ENCODE assay signal across 32 cellular contexts in the genomic region with DNA sequence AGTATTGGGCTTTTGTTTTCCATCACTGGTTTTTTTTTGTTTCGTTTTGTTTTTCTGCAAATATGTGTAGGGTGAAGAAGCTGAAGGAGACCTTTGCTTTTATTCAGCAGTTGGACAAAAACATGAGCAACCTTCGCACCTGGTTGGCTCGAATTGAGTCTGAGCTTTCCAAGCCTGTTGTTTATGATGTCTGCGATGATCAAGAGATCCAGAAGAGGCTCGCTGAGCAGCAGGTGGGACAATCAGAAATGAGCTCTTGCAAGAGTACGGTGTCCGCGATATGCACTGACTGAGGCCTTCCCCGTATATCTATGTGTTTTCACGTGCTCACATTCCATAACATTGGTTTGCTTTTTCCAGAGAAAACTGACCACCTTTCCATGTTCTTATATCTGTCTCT.
DNase-seq lines count a peak whose midpoint lies in the region; ATAC-seq, FAIRE-seq and TF ChIP-seq lines count a peak whose summit lies in the region.
"Had no signal": no experiment of that assay in that cellular context is flagged by ENCODE, and none has a peak within 500 bp of the region (broad histone marks: within the 10 kb centered on the region; RNA-seq: fewer than 3 reads in every experiment).

No MANE protein-coding gene starts in this region.

- no peak for TF ChIP-seq EP300 in GM12878 (IDR thresholded peaks at IDR 0.05; ENCODE audit: borderline replicate concordance in 1 of 2, control insufficient read depth in 1 of 2, low read depth in 2 of 2, low read length in 2 of 2)

- H3K36me3 Mint-ChIP-seq in stimulated activated naive B cell treated with anti-CD40 and anti-IgM and Interleukin-4, amounts not matched to agents 10 μg/mL and 1 μg/mL and 100 μg/mL, for 72 hours = peaks cover 0 to 4% of the 10 kb centered on the region in 2 donors
- peaks cover 22% of the 10 kb centered on the region for H3K36me3 Mint-ChIP-seq in nephron progenitor cell (ENCODE audit: low read depth)
- H3K36me3 Mint-ChIP-seq: activated naive CD8-positive, alpha-beta T cell had no signal

- H3K9me3 ChIP-seq in GM12878 (replicated peaks; ENCODE audit: control insufficient read depth, insufficient read depth, low read length) (no peaks in the 10 kb centered on the region), trophoblast cell (ENCODE audit: insufficient read depth, low read depth, low read length) (no peaks in the 10 kb centered on the region)
- H3K9me3 ChIP-seq: SJSA1, upper lobe of left lung had no signal

- no peak overlapping the region for H3K4ac ChIP-seq in trophoblast cell (ENCODE audit: low read depth, low read length)

- peaks cover 9 to 18% of the 10 kb centered on the region in 2 donors for H3K4me1 Mint-ChIP-seq in stimulated activated naive B cell treated with anti-CD40 and anti-IgM and Interleukin-4, amounts not matched to agents 10 μg/mL and 1 μg/mL and 100 μg/mL, for 72 hours
- peaks cover 40% of the 10 kb centered on the region for H3K4me1 Mint-ChIP-seq in nephron progenitor cell

- no peak overlapping the region for H2BK5ac ChIP-seq in trophoblast cell (ENCODE audit: low read depth, low read length, poor library complexity)

- H3K27me3 Mint-ChIP-seq in stimulated activated naive B cell treated with anti-CD40 and anti-IgM and Interleukin-4, amounts not matched to agents 10 μg/mL and 1 μg/mL and 100 μg/mL, for 72 hours = no peaks in the 10 kb centered on the region
- no peaks in the 10 kb centered on the region for H3K27me3 Mint-ChIP-seq in nephron progenitor cell (ENCODE audit: low read depth, poor library complexity)
- H3K27me3 Mint-ChIP-seq: activated CD4-positive, alpha-beta T cell treated with anti-CD3 and anti-CD28 coated beads, Interleukin-2, amount 10 ng/mL, durations not matched to agents 24 days and 14 days; activated naive CD8-positive, alpha-beta T cell; activated T-cell treated with anti-CD3 and anti-CD28 coated beads, Interleukin-2, amount 50 U/mL, for 24 hours had no signal

- BruUV-seq in GM12878 (replicated peaks; lab: Mats Ljungman, UMichigan) = no TSS peak

- H3K9ac ChIP-seq in KMS-11 = peak overlapping the region; percentile 18; the same call in 1 of the 2 replicates
- no peak overlapping the region for H3K9ac ChIP-seq in GM12878 (ENCODE audit: control insufficient read depth, insufficient read depth, low read length)
- no peak overlapping the region for H3K9ac ChIP-seq in trophoblast cell (ENCODE audit: low read length)

- H3K79me2 ChIP-seq in KMS-11 (ENCODE audit: insufficient read depth, low read depth) (peaks cover 11% of the 10 kb centered on the region; the same call in 1 of the 2 replicates), GM12878 (ENCODE audit: control insufficient read depth, insufficient read depth, low read length) (no peaks in the 10 kb centered on the region; the same call in none of the 2 replicates), trophoblast cell (ENCODE audit: control insufficient read depth, insufficient read depth, low read length, poor library complexity) (no peaks in the 10 kb centered on the region)

- no peak for ATAC-seq in GM12878
- no peak for ATAC-seq in stimulated activated naive B cell treated with anti-CD40 and anti-IgM and Interleukin-4, amounts not matched to agents 10 μg/mL and 1 μg/mL and 100 μg/mL, for 72 hours (replicated peaks)
- ATAC-seq in GM18873 (IDR thresholded peaks at IDR 0.05; ENCODE audit: low FRiP score, unreplicated experiment) = no peak
- ATAC-seq: esophagus mucosa, GM23338 had no signal

- H3K4me3 ChIP-seq in KMS-11 (IDR thresholded peaks at IDR 0.05; ENCODE audit: insufficient read depth, low read depth, low read length) = no peak overlapping the region
- H3K4me3 ChIP-seq in GM12878 = no peak overlapping the region
- H3K4me3 ChIP-seq in trophoblast cell (ENCODE audit: low read depth, low read length) = no peak overlapping the region
- H3K4me3 ChIP-seq: coronary artery, GM23338, SJSA1, upper lobe of left lung had no signal

- H3K4me3 Mint-ChIP-seq in stimulated activated naive B cell treated with anti-CD40 and anti-IgM and Interleukin-4, amounts not matched to agents 10 μg/mL and 1 μg/mL and 100 μg/mL, for 72 hours = no peak overlapping the region
- no peak overlapping the region for H3K4me3 Mint-ChIP-seq in nephron progenitor cell
- H3K4me3 Mint-ChIP-seq: activated CD4-positive, alpha-beta T cell treated with anti-CD3 and anti-CD28 coated beads, Interleukin-2, amount 10 ng/mL, durations not matched to agents 24 days and 14 days; activated naive CD8-positive, alpha-beta T cell; activated T-cell treated with anti-CD3 and anti-CD28 coated beads, Interleukin-2, amount 50 U/mL, for 24 hours; GM23338 had no signal

- no peak overlapping the region for H2AK5ac ChIP-seq in trophoblast cell (ENCODE audit: low read length)

- intact Hi-C loops in GM12878 (cut with micrococcal nuclease; ENCODE audit: unreplicated experiment) = no loop called here

- no peak overlapping the region for H3K23ac ChIP-seq in trophoblast cell (ENCODE audit: low read length)

- in situ Hi-C loops in GM12878 (cut with MboI) = no loop called here

- no peak overlapping the region for H4K8ac ChIP-seq in trophoblast cell (ENCODE audit: low read depth, low read length)

- RAD21 ChIA-PET in GM12878 (lab: Charles Lee; ENCODE audit: unreplicated experiment) = no interaction called here

- 98% methylated on average over 10 of the region's 10 CpGs for WGBS in GM12878 (ENCODE audit: insufficient coverage, insufficient replicate concordance, low lambda C conversion rate, missing lambda C conversion rate)
- WGBS in trophoblast cell (ENCODE audit: extremely low coverage, insufficient coverage, insufficient read length) = no CpG with 5 or more reads among the region's 10 CpGs

- no peak for TF ChIP-seq RAD21 in GM12878 (IDR thresholded peaks at IDR 0.05; ENCODE audit: insufficient read depth, low read depth, low read length)

- H3K4me2 ChIP-seq in KMS-11 = peak overlapping the region; percentile 48; the same call in 1 of the 2 replicates
- no peak overlapping the region for H3K4me2 ChIP-seq in GM12878 (ENCODE audit: control insufficient read depth, insufficient read depth)
- no peak overlapping the region for H3K4me2 ChIP-seq in trophoblast cell (ENCODE audit: low read length)
- H3K4me2 ChIP-seq: GM23338 had no signal

- no peak for TF ChIP-seq POLR2A in GM12878 (IDR thresholded peaks at IDR 0.05; ENCODE audit: low read depth, low read length)

- H3K36me3 ChIP-seq in KMS-11 (ENCODE audit: insufficient read depth) (no peaks in the 10 kb centered on the region), GM12878 (ENCODE audit: control insufficient read depth in 2 of 2, insufficient read depth in 2 of 2, low read length in 1 of 2) (peaks cover 3 to 4% of the 10 kb centered on the region in 2 experiments; a peak in 3 of 4 replicates), trophoblast cell (ENCODE audit: control insufficient read depth in 1 of 2, insufficient read depth in 2 of 2, low read length in 2 of 2) (peaks cover 0 to 5% of the 10 kb centered on the region in 2 experiments)
- H3K36me3 ChIP-seq: SJSA1 had no signal

- no peaks in the 10 kb centered on the region for H3K79me1 ChIP-seq in trophoblast cell (ENCODE audit: low read length)

- H2BK12ac ChIP-seq in trophoblast cell (ENCODE audit: low read length) = no peak overlapping the region

- no peaks in the 10 kb centered on the region for H3K9me3 Mint-ChIP-seq in stimulated activated naive B cell treated with anti-CD40 and anti-IgM and Interleukin-4, amounts not matched to agents 10 μg/mL and 1 μg/mL and 100 μg/mL, for 72 hours
- no peaks in the 10 kb centered on the region for H3K9me3 Mint-ChIP-seq in nephron progenitor cell
- H3K9me3 Mint-ChIP-seq: activated CD4-positive, alpha-beta T cell treated with anti-CD3 and anti-CD28 coated beads, Interleukin-2, amount 10 ng/mL, durations not matched to agents 24 days and 14 days; activated T-cell treated with anti-CD3 and anti-CD28 coated beads, Interleukin-2, amount 50 U/mL, for 24 hours; GM23338 had no signal

- CTCF ChIA-PET in GM12878 (lab: Yijun Ruan, JAX) = interaction anchor here (1.1 to 2.2 kb wide), 4 partner anchors 11 to 92 kb away, joined by 3 to 6 read pairs (median 4); a partner anchor contains a TSS

- no peak overlapping the region for H2BK120ac ChIP-seq in trophoblast cell (ENCODE audit: insufficient read depth, low read length, poor library complexity)

- H2AFZ ChIP-seq in KMS-11 (ENCODE audit: low read depth) (no peak overlapping the region), GM12878 (ENCODE audit: control insufficient read depth, low read depth, low read length) (no peak overlapping the region), trophoblast cell (ENCODE audit: insufficient read depth, low read length, poor library complexity) (no peak overlapping the region)
- H2AFZ ChIP-seq: GM23338 had no signal

- H4K12ac ChIP-seq in trophoblast cell (ENCODE audit: low read depth, low read length) = no peak overlapping the region

- H3K18ac ChIP-seq in trophoblast cell (ENCODE audit: low read length) = no peak overlapping the region

- FAIRE-seq in GM12878 (lab: Jason Lieb, UNC) = no peak
- FAIRE-seq: keratinocyte had no signal

- DNase-seq in NCI-H2227 (lab: John Stamatoyannopoulos, UW; ENCODE audit: unreplicated experiment) (peak; percentile 12), NCI-H2227 treated with DMSO at 0.1 percent for 48 hours (lab: John Stamatoyannopoulos, UW) (no peak), GM12878 (ENCODE audit: low read depth, low spot score) (no peak), trophoblast cell (no peak), nephron progenitor cell (no peak)
- DNase-seq in stimulated activated naive B cell treated with anti-CD40 and anti-IgM and Interleukin-4, amounts not matched to agents 10 μg/mL and 1 μg/mL and 100 μg/mL, for 72 hours = no peak
- DNase-seq: 8988T; activated CD4-positive, alpha-beta T cell treated with anti-CD3 and anti-CD28 coated beads, Interleukin-2, amount 10 ng/mL, durations not matched to agents 24 days and 14 days; activated effector memory CD4-positive, alpha-beta T cell treated with anti-CD3 and anti-CD28 coated beads, Interleukin-2, amount 50 U/mL, for 16 hours; activated T-cell treated with anti-CD3 and anti-CD28 coated beads, Interleukin-2, amount 50 U/mL, for 24 hours; aorta; glutamatergic neuron; NCI-H1092; NCI-H1694 treated with DMSO at 0.1 percent for 48 hours; NCI-H345; NCI-H748 treated with DMSO at 0.1 percent for 48 hours; nucleus accumbens; RPMI8226; stimulated activated CD4-positive, alpha-beta T cell treated with anti-CD3 and anti-CD28 coated beads, Interleukin-15, amount 100 ng/mL, for 24 hours; stimulated activated CD4-positive, alpha-beta T cell treated with anti-CD3 and anti-CD28 coated beads, Interleukin-4, amount 100 ng/mL, for 4 hours; T1000; upper lobe of left lung; WERI-Rb-1 had no signal

- POLR2A ChIA-PET in GM12878 (lab: Charles Lee) = interaction anchor here (0.6 kb wide), 1 partner anchor 771 kb away, joined by 4 read pairs; no protein-coding TSS in a partner anchor

- no peak overlapping the region for H4K91ac ChIP-seq in trophoblast cell (ENCODE audit: low read depth, low read length)

- H3K27ac ChIP-seq in KMS-11 (peak overlapping the region; percentile 73; the same call in 1 of the 2 replicates), GM12878 (ENCODE audit: control insufficient read depth, insufficient read depth) (no peak overlapping the region), trophoblast cell (ENCODE audit: low read depth, low read length) (no peak overlapping the region)
- H3K27ac ChIP-seq: C4-2B, coronary artery, SJSA1, WERI-Rb-1 had no signal

- H3K4me1 ChIP-seq in KMS-11 (ENCODE audit: low read depth, poor library complexity, severe bottlenecking) = peaks cover 89% of the 10 kb centered on the region
- no peaks in the 10 kb centered on the region for H3K4me1 ChIP-seq in GM12878 (ENCODE audit: control insufficient read depth, insufficient read depth, low read length)
- peaks cover 15 to 20% of the 10 kb centered on the region in 2 experiments for H3K4me1 ChIP-seq in trophoblast cell (ENCODE audit: control insufficient read depth in 1 of 2, insufficient read depth in 2 of 2, low read length in 2 of 2)

- peak overlapping the region; percentile 25 for H3K27ac Mint-ChIP-seq in stimulated activated naive B cell treated with anti-CD40 and anti-IgM and Interleukin-4, amounts not matched to agents 10 μg/mL and 1 μg/mL and 100 μg/mL, for 72 hours
- no peak overlapping the region for H3K27ac Mint-ChIP-seq in nephron progenitor cell
- H3K27ac Mint-ChIP-seq: activated CD4-positive, alpha-beta T cell treated with anti-CD3 and anti-CD28 coated beads, Interleukin-2, amount 10 ng/mL, durations not matched to agents 24 days and 14 days; activated naive CD8-positive, alpha-beta T cell; activated T-cell treated with anti-CD3 and anti-CD28 coated beads, Interleukin-2, amount 50 U/mL, for 24 hours; GM23338 had no signal

- H3K27me3 ChIP-seq in KMS-11 (ENCODE audit: insufficient read depth, low read depth) = no peaks in the 10 kb centered on the region
- no peaks in the 10 kb centered on the region for H3K27me3 ChIP-seq in GM12878 (replicated peaks in 1 of 2; ENCODE audit: control insufficient read depth in 2 of 2, insufficient read depth in 2 of 2, low read length in 1 of 2)
- no peaks in the 10 kb centered on the region for H3K27me3 ChIP-seq in trophoblast cell (ENCODE audit: insufficient read depth, low read length)
- H3K27me3 ChIP-seq: SJSA1, upper lobe of left lung had no signal

- H3K14ac ChIP-seq in trophoblast cell (ENCODE audit: low read length) = no peak overlapping the region

- SMC1A ChIA-PET in GM12878 (lab: Charles Lee; ENCODE audit: uncharacterized antibody, unreplicated experiment) = interaction anchor here (1.1 to 1.3 kb wide), 2 partner anchors 29 to 33 kb away, joined by 3 to 4 read pairs; no protein-coding TSS in a partner anchor

- TF ChIP-seq CTCF in KMS-11 (conservative IDR thresholded peaks at IDR 0.05; ENCODE audit: low read depth, low read length) (no peak), GM12878 (IDR thresholded peaks at IDR 0.05 in 2 of 3, conservative IDR thresholded peaks at IDR 0.05 in 1 of 3; ENCODE audit: control insufficient read depth in 2 of 3, extremely low read depth in 1 of 3, insufficient read depth in 1 of 3, low read depth in 3 of 3, low read length in 3 of 3) (no peak), nephron progenitor cell (IDR thresholded peaks at IDR 0.05) (no peak)

- no peaks in the 10 kb centered on the region for H4K20me1 ChIP-seq in KMS-11 (ENCODE audit: insufficient read depth)
- no peaks in the 10 kb centered on the region for H4K20me1 ChIP-seq in GM12878 (ENCODE audit: control insufficient read depth, insufficient read depth)
